18 cellular contexts compared by ENCODE assay signal in genomic region chr2:119474371-119475224, GRCh38. TPM values are rescaled to one million over a fixed set of nuclear protein-coding genes. Genes with fewer than 3 reads are reported as not detected.
DNase-seq lines count a peak whose midpoint lies in the region; ATAC-seq and TF ChIP-seq lines count a peak whose summit lies in the region.
"Had no signal": no experiment of that assay in that cellular context is flagged by ENCODE, and none has a peak within 500 bp of the region (broad histone marks: within the 10 kb centered on the region; RNA-seq: fewer than 3 reads in every experiment).

No MANE protein-coding gene starts in this region.

- CTCF ChIA-PET in activated naive CD4-positive, alpha-beta T cell treated with anti-CD3 and anti-CD28 coated beads, Interleukin-2, amount 10 ng/mL, durations not matched to agents 7 days and 5 days (lab: Charles Lee) = interaction anchor here (0.9 to 4.0 kb wide), 2 partner anchors 65 to 282 kb away, joined by 4 to 38 read pairs; no protein-coding TSS in a partner anchor
- CTCF ChIA-PET in activated naive CD4-positive, alpha-beta T cell treated with anti-CD3 and anti-CD28 coated beads for 36 hours (lab: Charles Lee) = interaction anchor here (1.0 kb wide), 4 partner anchors 10 to 560 kb away, joined by 3 to 5 read pairs (median 4); no protein-coding TSS in a partner anchor

- no peak overlapping the region for H3K9ac ChIP-seq in endodermal cell (ENCODE audit: extremely low read depth, low read length, poor library complexity, severe bottlenecking)

- no peaks in the 10 kb centered on the region for H3K4me1 ChIP-seq in endodermal cell (ENCODE audit: control insufficient read depth, insufficient read depth, low read length)
- peaks cover 7% of the 10 kb centered on the region for H3K4me1 ChIP-seq in suprapubic skin
- no peaks in the 10 kb centered on the region for H3K4me1 ChIP-seq in effector memory CD4-positive, alpha-beta T cell (ENCODE audit: control insufficient read depth, insufficient read depth, low read length, poor library complexity, severe bottlenecking)

- no peak for TF ChIP-seq EP300 in suprapubic skin (IDR thresholded peaks at IDR 0.05)

- peaks cover 4% of the 10 kb centered on the region for H3K27me3 Mint-ChIP-seq in activated naive CD4-positive, alpha-beta T cell treated with anti-CD3 and anti-CD28 coated beads, Interleukin-2, amount 10 ng/mL, durations not matched to agents 7 days and 5 days
- peaks cover 9% of the 10 kb centered on the region for H3K27me3 Mint-ChIP-seq in activated naive CD4-positive, alpha-beta T cell treated with anti-CD3 and anti-CD28 coated beads for 36 hours (ENCODE audit: low read depth)
- H3K27me3 Mint-ChIP-seq in endodermal cell (ENCODE audit: insufficient read depth) = peaks cover 5% of the 10 kb centered on the region
- peaks cover 11% of the 10 kb centered on the region for H3K27me3 Mint-ChIP-seq in nephron progenitor cell (ENCODE audit: low read depth, poor library complexity)

- no peaks in the 10 kb centered on the region for H3K9me3 Mint-ChIP-seq in activated naive CD4-positive, alpha-beta T cell treated with anti-CD3 and anti-CD28 coated beads, Interleukin-2, amount 10 ng/mL, durations not matched to agents 7 days and 5 days
- H3K9me3 Mint-ChIP-seq in activated naive CD4-positive, alpha-beta T cell treated with anti-CD3 and anti-CD28 coated beads for 36 hours = no peaks in the 10 kb centered on the region
- H3K9me3 Mint-ChIP-seq in endodermal cell (no peaks in the 10 kb centered on the region), nephron progenitor cell (no peaks in the 10 kb centered on the region)

- intact Hi-C loops in activated naive CD4-positive, alpha-beta T cell treated with anti-CD3 and anti-CD28 coated beads for 36 hours (cut with micrococcal nuclease) = loop anchor here (10.0 kb wide), 1 partner anchor 180 kb away; no protein-coding TSS in a partner anchor

- no peaks in the 10 kb centered on the region for H3K36me3 ChIP-seq in endodermal cell (ENCODE audit: control insufficient read depth, insufficient read depth, low read length)
- H3K36me3 ChIP-seq in suprapubic skin = no peaks in the 10 kb centered on the region
- H3K36me3 ChIP-seq in effector memory CD4-positive, alpha-beta T cell (ENCODE audit: control insufficient read depth, insufficient read depth, low read length) = no peaks in the 10 kb centered on the region
- H3K36me3 ChIP-seq: BLaER1 treated with 17β-estradiol and CSF1 and Interleukin-3, amounts not matched to agents 10 nM and 100 nM had no signal

- H3K27ac ChIP-seq in endodermal cell (ENCODE audit: low read depth, low read length) = no peak overlapping the region
- no peak overlapping the region for H3K27ac ChIP-seq in suprapubic skin
- H3K27ac ChIP-seq in effector memory CD4-positive, alpha-beta T cell (ENCODE audit: insufficient read depth, low read length, poor library complexity, severe bottlenecking) = no peak overlapping the region
- H3K27ac ChIP-seq: 22Rv1; BLaER1 treated with 17β-estradiol and CSF1 and Interleukin-3, amounts not matched to agents 10 nM and 100 nM; RWPE1 had no signal

- H3K4me3 Mint-ChIP-seq in activated naive CD4-positive, alpha-beta T cell treated with anti-CD3 and anti-CD28 coated beads, Interleukin-2, amount 10 ng/mL, durations not matched to agents 7 days and 5 days = no peak overlapping the region
- no peak overlapping the region for H3K4me3 Mint-ChIP-seq in activated naive CD4-positive, alpha-beta T cell treated with anti-CD3 and anti-CD28 coated beads for 36 hours
- no peak overlapping the region for H3K4me3 Mint-ChIP-seq in endodermal cell
- H3K4me3 Mint-ChIP-seq in nephron progenitor cell = no peak overlapping the region

- H3K9me3 ChIP-seq in endodermal cell (ENCODE audit: control insufficient read depth, low read length) = no peaks in the 10 kb centered on the region
- no peaks in the 10 kb centered on the region for H3K9me3 ChIP-seq in suprapubic skin
- no peaks in the 10 kb centered on the region for H3K9me3 ChIP-seq in effector memory CD4-positive, alpha-beta T cell (ENCODE audit: control insufficient read depth, low read length)
- H3K9me3 ChIP-seq: BLaER1 treated with 17β-estradiol and CSF1 and Interleukin-3, amounts not matched to agents 10 nM and 100 nM had no signal

- H3K27me3 ChIP-seq in endodermal cell (ENCODE audit: control insufficient read depth, insufficient read depth, low read length, poor library complexity, severe bottlenecking) = no peaks in the 10 kb centered on the region
- H3K27me3 ChIP-seq in suprapubic skin = no peaks in the 10 kb centered on the region
- H3K27me3 ChIP-seq in effector memory CD4-positive, alpha-beta T cell (replicated peaks; ENCODE audit: control insufficient read depth, insufficient read depth, low read length, poor library complexity, severe bottlenecking) = no peaks in the 10 kb centered on the region
- H3K27me3 ChIP-seq: BLaER1 treated with 17β-estradiol and CSF1 and Interleukin-3, amounts not matched to agents 10 nM and 100 nM had no signal

- no peak for DNase-seq in activated naive CD4-positive, alpha-beta T cell treated with anti-CD3 and anti-CD28 coated beads, Interleukin-2, amount 10 ng/mL, durations not matched to agents 7 days and 5 days
- DNase-seq in activated naive CD4-positive, alpha-beta T cell treated with anti-CD3 and anti-CD28 coated beads for 36 hours = no peak
- peak; percentile 48 for DNase-seq in endodermal cell
- DNase-seq in nephron progenitor cell = no peak
- peak; percentile 32 to 72 for DNase-seq in suprapubic skin (ENCODE audit: low spot score in 2 of 2)
- DNase-seq in effector memory CD4-positive, alpha-beta T cell = no peak
- no peak for DNase-seq in NCI-H2107 treated with DMSO at 0.1 percent for 48 hours (lab: John Stamatoyannopoulos, UW; ENCODE audit: unreplicated experiment)
- DNase-seq: HCEC 1CT, IMR-90, NCI-H1930, NCI-H510A had no signal

- no peaks in the 10 kb centered on the region for H3K36me3 Mint-ChIP-seq in activated naive CD4-positive, alpha-beta T cell treated with anti-CD3 and anti-CD28 coated beads, Interleukin-2, amount 10 ng/mL, durations not matched to agents 7 days and 5 days
- H3K36me3 Mint-ChIP-seq in activated naive CD4-positive, alpha-beta T cell treated with anti-CD3 and anti-CD28 coated beads for 36 hours (ENCODE audit: low read depth) = no peaks in the 10 kb centered on the region
- H3K36me3 Mint-ChIP-seq in endodermal cell (ENCODE audit: low read depth) = no peaks in the 10 kb centered on the region
- no peaks in the 10 kb centered on the region for H3K36me3 Mint-ChIP-seq in nephron progenitor cell (ENCODE audit: low read depth)

- ATAC-seq in GM21528 (IDR thresholded peaks at IDR 0.05; ENCODE audit: low FRiP score, unreplicated experiment) = no peak

- WGBS in endodermal cell (ENCODE audit: insufficient coverage in 1 of 2, insufficient read length in 1 of 2), 2 experiments = 90 to 96% methylated on average over 11 to 17 of the region's 17 CpGs
- WGBS in suprapubic skin = 86% methylated on average over 6 of the region's 17 CpGs

- H3K4me3 ChIP-seq in endodermal cell (ENCODE audit: low read length) (no peak overlapping the region), suprapubic skin (no peak overlapping the region)
- no peak overlapping the region for H3K4me3 ChIP-seq in effector memory CD4-positive, alpha-beta T cell (ENCODE audit: insufficient read depth, low read depth, low read length, poor library complexity, severe bottlenecking)
- H3K4me3 ChIP-seq: BLaER1 treated with 17β-estradiol and CSF1 and Interleukin-3, amounts not matched to agents 10 nM and 100 nM had no signal

- no peak for TF ChIP-seq POLR2A in suprapubic skin (IDR thresholded peaks at IDR 0.05)

- TF ChIP-seq CTCF in endodermal cell (conservative IDR thresholded peaks at IDR 0.05) (no peak), nephron progenitor cell (IDR thresholded peaks at IDR 0.05) (no peak), suprapubic skin (IDR thresholded peaks at IDR 0.05) (no peak)

- peak overlapping the region; percentile 19 for H3K27ac Mint-ChIP-seq in activated naive CD4-positive, alpha-beta T cell treated with anti-CD3 and anti-CD28 coated beads, Interleukin-2, amount 10 ng/mL, durations not matched to agents 7 days and 5 days
- H3K27ac Mint-ChIP-seq in activated naive CD4-positive, alpha-beta T cell treated with anti-CD3 and anti-CD28 coated beads for 36 hours = no peak overlapping the region
- H3K27ac Mint-ChIP-seq in endodermal cell (no peak overlapping the region), nephron progenitor cell (peak overlapping the region; percentile 44)

- H3K4me1 Mint-ChIP-seq in activated naive CD4-positive, alpha-beta T cell treated with anti-CD3 and anti-CD28 coated beads, Interleukin-2, amount 10 ng/mL, durations not matched to agents 7 days and 5 days = no peaks in the 10 kb centered on the region
- H3K4me1 Mint-ChIP-seq in activated naive CD4-positive, alpha-beta T cell treated with anti-CD3 and anti-CD28 coated beads for 36 hours (ENCODE audit: low read depth) = no peaks in the 10 kb centered on the region
- peaks cover 7% of the 10 kb centered on the region for H3K4me1 Mint-ChIP-seq in endodermal cell
- peaks cover 17% of the 10 kb centered on the region for H3K4me1 Mint-ChIP-seq in nephron progenitor cell

RNA-seq across cellular contexts. Expression of gene TMEM37, which starts 42.9 kb away (rescaled TPM):
- total RNA-seq in activated naive CD4-positive, alpha-beta T cell treated with anti-CD3 and anti-CD28 coated beads for 36 hours = not detected
- 10 to 100 TPM; 12.0 to 16.2 TPM for total RNA-seq in endodermal cell
- 4.8 TPM for polyA plus RNA-seq in endodermal cell (2013, experiment 1 of 2)
- polyA plus RNA-seq in endodermal cell (2013, experiment 2 of 2) = 3.5 TPM
- total RNA-seq in suprapubic skin = 1 to 10 TPM; 1.6 to 10.0 (median 7.7) TPM
- total RNA-seq: Daoy, LHCN-M2, SK-MEL-5 had no signal

RNA-seq across cellular contexts. Expression of gene SCTR, which starts 49.7 kb away (rescaled TPM):
- total RNA-seq in activated naive CD4-positive, alpha-beta T cell treated with anti-CD3 and anti-CD28 coated beads for 36 hours = not detected
- total RNA-seq in endodermal cell = under 1 TPM; 0.20 to 0.49 TPM
- 0.25 TPM for polyA plus RNA-seq in endodermal cell (2013, experiment 1 of 2)
- 0.41 TPM for polyA plus RNA-seq in endodermal cell (2013, experiment 2 of 2)
- total RNA-seq in suprapubic skin = not detected
- total RNA-seq: Daoy, IMR-90, LHCN-M2, SK-MEL-5 had no signal
- polyA plus RNA-seq: IMR-90 had no signal

Comparison
In these comparisons a context has a peak if more than half of its experiments do, and no peak if none do; other contexts are left out.
1. H3K27ac Mint-ChIP-seq: peak in activated naive CD4-positive, alpha-beta T cell treated with anti-CD3 and anti-CD28 coated beads, Interleukin-2, amount 10 ng/mL, durations not matched to agents 7 days and 5 days (single experiment) and nephron progenitor cell (single experiment); none in activated naive CD4-positive, alpha-beta T cell treated with anti-CD3 and anti-CD28 coated beads for 36 hours (single experiment) and endodermal cell (single experiment).
2. DNase-seq: peak in endodermal cell (single experiment) and suprapubic skin (2 of 2); none in activated naive CD4-positive, alpha-beta T cell treated with anti-CD3 and anti-CD28 coated beads, Interleukin-2, amount 10 ng/mL, durations not matched to agents 7 days and 5 days (single experiment), activated naive CD4-positive, alpha-beta T cell treated with anti-CD3 and anti-CD28 coated beads for 36 hours (single experiment), nephron progenitor cell (single experiment), effector memory CD4-positive, alpha-beta T cell (0 of 3) and NCI-H2107 treated with DMSO at 0.1 percent for 48 hours (single experiment).